16 cellular contexts compared by ENCODE assay signal in the genomic region with DNA sequence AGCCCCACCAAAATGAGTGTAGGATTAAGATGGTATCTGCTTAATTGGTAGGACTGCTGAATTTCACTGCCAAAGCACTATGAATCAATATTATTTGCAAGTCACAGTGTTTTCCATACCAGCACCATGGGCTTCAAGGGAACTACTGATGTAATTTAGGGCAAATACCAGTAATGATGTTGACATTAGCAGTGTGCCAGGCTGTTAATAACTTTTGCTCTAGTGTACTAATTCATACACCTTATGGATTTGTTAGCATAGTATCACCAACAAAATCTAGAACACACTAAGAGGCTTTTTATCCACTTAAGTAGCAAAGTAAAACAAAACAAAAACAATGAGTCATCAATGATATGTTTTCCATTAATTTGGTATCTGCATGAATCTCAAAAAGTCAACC.
"Had no signal": no experiment of that assay in that cellular context is flagged by ENCODE, and none has a peak within 500 bp of the region (broad histone marks: within the 10 kb centered on the region; RNA-seq: fewer than 3 reads in every experiment).

No MANE protein-coding gene starts in this region.

- DNase-seq: activated CD4-positive, alpha-beta T cell treated with anti-CD3 and anti-CD28 coated beads, Interleukin-2, amount 50 U/mL, for 4 hours; activated gamma-delta T cell treated with Interleukin-2 at 50 U/mL for 16 hours; effector CD4-positive, alpha-beta T cell; heart left ventricle; kidney glomerular epithelial cell; left ventricle myocardium inferior; mammary epithelial cell; midbrain; spleen; stimulated activated naive B cell treated with anti-CD40 and anti-IgM and Interleukin-4, amounts not matched to agents 10 μg/mL and 1 μg/mL and 100 μg/mL, for 72 hours; upper lobe of right lung had no signal

- H3K4me3 ChIP-seq: esophagus muscularis mucosa, gastroesophageal sphincter, heart left ventricle, left ventricle myocardium inferior, spleen, thoracic aorta, upper lobe of right lung had no signal

- H3K27me3 ChIP-seq: esophagus muscularis mucosa, gastroesophageal sphincter, heart left ventricle, spleen, upper lobe of right lung had no signal

- H3K27me3 Mint-ChIP-seq: activated naive CD8-positive, alpha-beta T cell; stimulated activated naive B cell treated with anti-CD40 and anti-IgM and Interleukin-4, amounts not matched to agents 10 μg/mL and 1 μg/mL and 100 μg/mL, for 72 hours had no signal

- H3K27ac Mint-ChIP-seq: activated naive CD8-positive, alpha-beta T cell; nephron; stimulated activated naive B cell treated with anti-CD40 and anti-IgM and Interleukin-4, amounts not matched to agents 10 μg/mL and 1 μg/mL and 100 μg/mL, for 72 hours had no signal

- H3K4me3 Mint-ChIP-seq: activated naive CD8-positive, alpha-beta T cell; nephron; stimulated activated naive B cell treated with anti-CD40 and anti-IgM and Interleukin-4, amounts not matched to agents 10 μg/mL and 1 μg/mL and 100 μg/mL, for 72 hours had no signal

- H3K4me1 ChIP-seq: esophagus muscularis mucosa, gastroesophageal sphincter, heart left ventricle, left ventricle myocardium inferior, spleen, upper lobe of right lung had no signal

- H3K27ac ChIP-seq: esophagus muscularis mucosa, gastroesophageal sphincter, heart left ventricle, left ventricle myocardium inferior, spleen, thoracic aorta, upper lobe of right lung had no signal

- H3K36me3 ChIP-seq: esophagus muscularis mucosa, gastroesophageal sphincter, heart left ventricle, left ventricle myocardium inferior, spleen, thoracic aorta, upper lobe of right lung had no signal

- H3K9me3 ChIP-seq: esophagus muscularis mucosa, gastroesophageal sphincter, heart left ventricle, left ventricle myocardium inferior, spleen, thoracic aorta, upper lobe of right lung had no signal

- H3K4me1 Mint-ChIP-seq: stimulated activated naive B cell treated with anti-CD40 and anti-IgM and Interleukin-4, amounts not matched to agents 10 μg/mL and 1 μg/mL and 100 μg/mL, for 72 hours had no signal

- H3K9me3 Mint-ChIP-seq: nephron had no signal

- H3K36me3 Mint-ChIP-seq: activated naive CD8-positive, alpha-beta T cell; stimulated activated naive B cell treated with anti-CD40 and anti-IgM and Interleukin-4, amounts not matched to agents 10 μg/mL and 1 μg/mL and 100 μg/mL, for 72 hours had no signal
